In genomic region chr1:51322417-51323101, GRCh38 we compare ENCODE assay signal across 2 cellular contexts.
TF ChIP-seq lines count a peak whose summit lies in the region.

No MANE protein-coding gene starts in this region.

TF ChIP-seq in HEK293, 187 proteins besides CTCF, POLR2A, EP300 and RAD21 (continued from another document):
- TF ChIP-seq ZNF24 (tag by site-specific recombination; IDR thresholded peaks at IDR 0.05), result peak; percentile 41; the same call in 1 of the 2 replicates

TF ChIP-seq in K562, 482 proteins besides CTCF, POLR2A, EP300 and RAD21:
- TF ChIP-seq, protein P1, sequence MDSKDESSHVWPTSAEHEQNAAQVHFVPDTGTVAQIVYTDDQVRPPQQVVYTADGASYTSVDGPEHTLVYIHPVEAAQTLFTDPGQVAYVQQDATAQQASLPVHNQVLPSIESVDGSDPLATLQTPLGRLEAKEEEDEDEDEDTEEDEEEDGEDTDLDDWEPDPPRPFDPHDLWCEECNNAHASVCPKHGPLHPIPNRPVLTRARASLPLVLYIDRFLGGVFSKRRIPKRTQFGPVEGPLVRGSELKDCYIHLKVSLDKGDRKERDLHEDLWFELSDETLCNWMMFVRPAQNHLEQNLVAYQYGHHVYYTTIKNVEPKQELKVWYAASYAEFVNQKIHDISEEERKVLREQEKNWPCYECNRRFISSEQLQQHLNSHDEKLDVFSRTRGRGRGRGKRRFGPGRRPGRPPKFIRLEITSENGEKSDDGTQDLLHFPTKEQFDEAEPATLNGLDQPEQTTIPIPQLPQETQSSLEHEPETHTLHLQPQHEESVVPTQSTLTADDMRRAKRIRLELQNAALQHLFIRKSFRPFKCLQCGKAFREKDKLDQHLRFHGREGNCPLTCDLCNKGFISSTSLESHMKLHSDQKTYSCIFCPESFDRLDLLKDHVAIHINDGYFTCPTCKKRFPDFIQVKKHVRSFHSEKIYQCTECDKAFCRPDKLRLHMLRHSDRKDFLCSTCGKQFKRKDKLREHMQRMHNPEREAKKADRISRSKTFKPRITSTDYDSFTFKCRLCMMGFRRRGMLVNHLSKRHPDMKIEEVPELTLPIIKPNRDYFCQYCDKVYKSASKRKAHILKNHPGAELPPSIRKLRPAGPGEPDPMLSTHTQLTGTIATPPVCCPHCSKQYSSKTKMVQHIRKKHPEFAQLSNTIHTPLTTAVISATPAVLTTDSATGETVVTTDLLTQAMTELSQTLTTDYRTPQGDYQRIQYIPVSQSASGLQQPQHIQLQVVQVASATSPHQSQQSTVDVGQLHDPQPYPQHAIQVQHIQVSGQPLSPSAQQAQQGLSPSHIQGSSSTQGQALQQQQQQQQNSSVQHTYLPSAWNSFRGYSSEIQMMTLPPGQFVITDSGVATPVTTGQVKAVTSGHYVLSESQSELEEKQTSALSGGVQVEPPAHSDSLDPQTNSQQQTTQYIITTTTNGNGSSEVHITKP (IDR thresholded peaks at IDR 0.05; ENCODE audit: partially characterized antibody), result no peak
- TF ChIP-seq SMARCA4 (IDR thresholded peaks at IDR 0.05) (no peak), CBX5 (IDR thresholded peaks at IDR 0.05; ENCODE audit: borderline replicate concordance, low read depth) (no peak), ZNF24 (IDR thresholded peaks at IDR 0.05) (peak; percentile 94), ZNF311 (CRISPR knock-in tag; IDR thresholded peaks at IDR 0.05) (no peak)
